Comparison of ENCODE assay signal across 16 cellular contexts in genomic region chr2:152353364-152353763, GRCh38. TPM values are rescaled to one million over a fixed set of nuclear protein-coding genes. Genes with fewer than 3 reads are reported as not detected.
A peak's percentile ranks its signal among the peaks of the same experiment; 100 is the strongest.
DNase-seq lines count a peak whose midpoint lies in the region; ATAC-seq and TF ChIP-seq lines count a peak whose summit lies in the region.
"Had no signal": no experiment of that assay in that cellular context is flagged by ENCODE, and none has a peak within 500 bp of the region (broad histone marks: within the 10 kb centered on the region; RNA-seq: fewer than 3 reads in every experiment).

No MANE protein-coding gene starts in this region.

- peaks cover 31% of the 10 kb centered on the region for H3K36me3 Mint-ChIP-seq in neural progenitor cell
- H3K36me3 Mint-ChIP-seq: CD4-positive, CD25-positive, alpha-beta regulatory T cell; IgD-negative memory B cell had no signal

- H3K4me3 ChIP-seq in dorsolateral prefrontal cortex (peak overlapping the region in 5 of 59 donors; percentile 0 to 35 (median 9)), mucosa of descending colon (no peak overlapping the region), tibial artery (no peak overlapping the region), neural progenitor cell (no peak overlapping the region)
- H3K4me3 ChIP-seq: BLaER1 treated with 17β-estradiol and CSF1 and Interleukin-3, amounts not matched to agents 10 nM and 100 nM had no signal

- H3K9ac ChIP-seq in neural progenitor cell: no peak overlapping the region
- H3K9ac ChIP-seq: BLaER1 treated with 17β-estradiol and CSF1 and Interleukin-3, amounts not matched to agents 10 nM and 100 nM had no signal

- TF ChIP-seq CTCF in dorsolateral prefrontal cortex (IDR thresholded peaks at IDR 0.05 in 54 of 56, conservative IDR thresholded peaks at IDR 0.05 in 2 of 56; ENCODE audit: low read depth in 1 of 56, partially characterized antibody in 56 of 56) (no peak), mucosa of descending colon (IDR thresholded peaks at IDR 0.05) (no peak), tibial artery (IDR thresholded peaks at IDR 0.05) (no peak), neural progenitor cell (IDR thresholded peaks at IDR 0.05) (no peak)

- peak; percentile 34 for DNase-seq in HuH-7 (ENCODE audit: low spot score)
- DNase-seq in dorsolateral prefrontal cortex: no peak
- DNase-seq in mucosa of descending colon: no peak
- DNase-seq in tibial artery: no peak
- DNase-seq in neural progenitor cell (ENCODE audit: low spot score): no peak
- DNase-seq in cerebellar cortex (ENCODE audit: low spot score): no peak
- DNase-seq: 8988T; ACHN; Calu3; CD4-positive, CD25-positive, alpha-beta regulatory T cell; DMS 273 treated with DMSO at 0.1 percent for 48 hours; GM23248 had no signal

- intact Hi-C loops in dorsolateral prefrontal cortex (cut with DNase I) (no loop called here), mucosa of descending colon (cut with DNase I, micrococcal nuclease) (no loop called here), tibial artery (cut with DNase I; ENCODE audit: low total_unique reads) (no loop called here)

- H3K4me3 Mint-ChIP-seq in neural progenitor cell: no peak overlapping the region
- H3K4me3 Mint-ChIP-seq: CD4-positive, CD25-positive, alpha-beta regulatory T cell; IgD-negative memory B cell had no signal

- peak overlapping the region in 58 of 59 donors; percentile 38 to 94 (median 86) for H3K27ac ChIP-seq in dorsolateral prefrontal cortex
- H3K27ac ChIP-seq in tibial artery: peak overlapping the region; percentile 45 to 62
- H3K27ac ChIP-seq in neural progenitor cell: no peak overlapping the region
- H3K27ac ChIP-seq: BLaER1 treated with 17β-estradiol and CSF1 and Interleukin-3, amounts not matched to agents 10 nM and 100 nM had no signal

- no peak overlapping the region for H2AFZ ChIP-seq in neural progenitor cell (replicated peaks)

- peaks cover 68% of the 10 kb centered on the region for H4K20me1 ChIP-seq in neural progenitor cell (ENCODE audit: low read depth)

- ATAC-seq in mucosa of descending colon: peak; percentile 47
- no peak for ATAC-seq in HG03571 (IDR thresholded peaks at IDR 0.05; ENCODE audit: unreplicated experiment)
- ATAC-seq: HCT116 had no signal

- H3K4me1 ChIP-seq in mucosa of descending colon (ENCODE audit: low read depth): no peaks in the 10 kb centered on the region
- H3K4me1 ChIP-seq in tibial artery: peaks cover 0 to 24% (median 16%) of the 10 kb centered on the region in 4 donors
- peaks cover 3% of the 10 kb centered on the region for H3K4me1 ChIP-seq in neural progenitor cell

- peaks cover 89% of the 10 kb centered on the region for H3K79me2 ChIP-seq in neural progenitor cell (ENCODE audit: low read depth)

- peaks cover 9% of the 10 kb centered on the region for H3K4me1 Mint-ChIP-seq in neural progenitor cell
- H3K4me1 Mint-ChIP-seq: CD4-positive, CD25-positive, alpha-beta regulatory T cell; IgD-negative memory B cell had no signal

- no peaks in the 10 kb centered on the region for H3K27me3 Mint-ChIP-seq in neural progenitor cell (ENCODE audit: insufficient read depth, low read depth)
- H3K27me3 Mint-ChIP-seq: CD4-positive, CD25-positive, alpha-beta regulatory T cell; IgD-negative memory B cell had no signal

- no peak overlapping the region for H3K4me2 ChIP-seq in neural progenitor cell

- H3K36me3 ChIP-seq in mucosa of descending colon (ENCODE audit: low read depth): no peaks in the 10 kb centered on the region
- H3K36me3 ChIP-seq in tibial artery: no peaks in the 10 kb centered on the region
- no peaks in the 10 kb centered on the region for H3K36me3 ChIP-seq in neural progenitor cell

- H3K9me3 Mint-ChIP-seq in neural progenitor cell: peaks cover 5% of the 10 kb centered on the region

- H3F3A ChIP-seq in neural progenitor cell (ENCODE audit: low read depth): no peaks in the 10 kb centered on the region

- H3K27me3 ChIP-seq in dorsolateral prefrontal cortex (no peaks in the 10 kb centered on the region), tibial artery (no peaks in the 10 kb centered on the region), neural progenitor cell (no peaks in the 10 kb centered on the region)
- H3K27me3 ChIP-seq: BLaER1 treated with 17β-estradiol and CSF1 and Interleukin-3, amounts not matched to agents 10 nM and 100 nM had no signal

- no peak overlapping the region for H3K27ac Mint-ChIP-seq in neural progenitor cell
- H3K27ac Mint-ChIP-seq: CD4-positive, CD25-positive, alpha-beta regulatory T cell; IgD-negative memory B cell had no signal

- H3K9me3 ChIP-seq in mucosa of descending colon (no peaks in the 10 kb centered on the region), tibial artery (no peaks in the 10 kb centered on the region), neural progenitor cell (ENCODE audit: low read depth) (no peaks in the 10 kb centered on the region)

RNA-seq across cellular contexts. Expression of gene FMNL2, which starts 18.4 kb away (rescaled TPM):
- total RNA-seq in dorsolateral prefrontal cortex (100 to 1,000 TPM; 118 to 440 (median 197) TPM), mucosa of descending colon (10 to 100 TPM; 11.5 to 25.4 (median 12.0) TPM), neural progenitor cell (ENCODE audit: low replicate concordance) (64.8 and 99.7 TPM in 2 replicates)
